8 cellular contexts compared by ENCODE assay signal in the genomic region with DNA sequence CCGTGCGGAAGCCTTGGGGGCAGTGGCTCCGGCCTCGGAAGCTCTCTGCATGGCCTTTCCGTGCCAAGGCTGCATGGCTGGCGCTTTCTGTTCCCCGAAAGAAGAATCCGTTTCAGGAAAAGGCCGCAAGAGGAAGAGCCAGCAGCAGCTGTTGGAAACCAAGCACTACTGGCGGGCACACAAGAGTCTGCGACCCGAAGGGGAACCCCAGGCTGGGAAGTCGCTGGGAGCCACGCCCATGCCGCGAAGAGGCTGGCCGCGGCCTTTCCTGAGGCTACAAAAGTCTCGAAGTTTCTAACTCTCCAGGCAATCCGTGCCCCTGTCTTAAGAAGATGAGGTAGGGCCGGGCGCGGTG. TPM values are rescaled to one million over a fixed set of nuclear protein-coding genes. Genes with fewer than 3 reads are reported as not detected.
DNase-seq lines count a peak whose midpoint lies in the region; ATAC-seq and TF ChIP-seq lines count a peak whose summit lies in the region.

A gene (minus strand): TSS at position 191 of the 355 bp plus-strand sequence. CDS start 116 bp downstream, at position 75.

- H3K4me3 ChIP-seq in AG04449 (ENCODE audit: low read depth, low read length) (peak within 1 kb of the TSS; percentile 64), rectal smooth muscle tissue (ENCODE audit: low read length) (peak within 1 kb of the TSS; percentile 73)

- no peaks in the 10 kb centered on the region for H3K27me3 ChIP-seq in rectal smooth muscle tissue (ENCODE audit: control insufficient read depth, insufficient read depth, low read length)

- peak within 1 kb of the TSS; percentile 78 for H3K27ac ChIP-seq in rectal smooth muscle tissue (ENCODE audit: low read depth, low read length)

- DNase-seq in AG04449 (ENCODE audit: low read depth, low spot score) (no peak), SKM-1 treated with dmso at 0.1 percent for 144 hours (lab: John Stamatoyannopoulos, UW; ENCODE audit: unreplicated experiment) (peak; percentile 71), left cardiac atrium (peak; percentile 85), NCI-H1694 (lab: John Stamatoyannopoulos, UW) (no peak)
- DNase-seq in activated naive CD8-positive, alpha-beta T cell treated with anti-CD3 and anti-CD28 coated beads, Interleukin-2, amount 50 U/mL, for 16 hours (ENCODE audit: low read depth, low spot score): peak; percentile 43

- H3K9ac ChIP-seq in rectal smooth muscle tissue (ENCODE audit: low read length): peak within 1 kb of the TSS; percentile 83

- no peaks in the 10 kb centered on the region for H3K4me1 ChIP-seq in rectal smooth muscle tissue (ENCODE audit: control insufficient read depth, insufficient read depth, low read length)

- intact Hi-C loops in left cardiac atrium (cut with DNase I): no loop called here

- POLR2A ChIA-PET in AG04449 (lab: Yijun Ruan, JAX): interaction anchor here (0.6 to 2.1 kb wide), 3 partner anchors 8 to 164 kb away, joined by 3 to 9 read pairs (median 4); a partner anchor contains a TSS

- CTCF ChIA-PET in AG04449 (lab: Yijun Ruan, JAX): interaction anchor here (1.0 to 1.6 kb wide), 3 partner anchors 10 to 166 kb away, joined by 3 to 6 read pairs (median 3); a partner anchor contains a TSS

- TF ChIP-seq CTCF in AG04449 (IDR thresholded peaks at IDR 0.05; ENCODE audit: insufficient read depth, low read length, missing control alignments): no peak

- peak; percentile 80 for ATAC-seq in GM18868 (IDR thresholded peaks at IDR 0.05; ENCODE audit: unreplicated experiment)
- peak; percentile 67 for ATAC-seq in HG03135 (IDR thresholded peaks at IDR 0.05; ENCODE audit: unreplicated experiment)
- ATAC-seq in left cardiac atrium: peak; percentile 92

- no peaks in the 10 kb centered on the region for H3K36me3 ChIP-seq in rectal smooth muscle tissue (ENCODE audit: control insufficient read depth, insufficient read depth, low read length)

RNA-seq across cellular contexts. Expression of the gene that starts here (rescaled TPM):
- total RNA-seq in left cardiac atrium: 1 to 10 TPM; 2.0 to 2.2 TPM

Comparison
In these comparisons a context has a peak if more than half of its experiments do, and no peak if none do; other contexts are left out.
1. DNase-seq: peak in SKM-1 treated with dmso at 0.1 percent for 144 hours (single experiment), activated naive CD8-positive, alpha-beta T cell treated with anti-CD3 and anti-CD28 coated beads, Interleukin-2, amount 50 U/mL, for 16 hours (single experiment) and left cardiac atrium (single experiment); none in AG04449 (single experiment) and NCI-H1694 (single experiment).
2. Peak in every context shown above with its lines, with median percentiles within 50 percentile points of each other: ATAC-seq.